6 cellular contexts compared by ENCODE assay signal in the genomic region with DNA sequence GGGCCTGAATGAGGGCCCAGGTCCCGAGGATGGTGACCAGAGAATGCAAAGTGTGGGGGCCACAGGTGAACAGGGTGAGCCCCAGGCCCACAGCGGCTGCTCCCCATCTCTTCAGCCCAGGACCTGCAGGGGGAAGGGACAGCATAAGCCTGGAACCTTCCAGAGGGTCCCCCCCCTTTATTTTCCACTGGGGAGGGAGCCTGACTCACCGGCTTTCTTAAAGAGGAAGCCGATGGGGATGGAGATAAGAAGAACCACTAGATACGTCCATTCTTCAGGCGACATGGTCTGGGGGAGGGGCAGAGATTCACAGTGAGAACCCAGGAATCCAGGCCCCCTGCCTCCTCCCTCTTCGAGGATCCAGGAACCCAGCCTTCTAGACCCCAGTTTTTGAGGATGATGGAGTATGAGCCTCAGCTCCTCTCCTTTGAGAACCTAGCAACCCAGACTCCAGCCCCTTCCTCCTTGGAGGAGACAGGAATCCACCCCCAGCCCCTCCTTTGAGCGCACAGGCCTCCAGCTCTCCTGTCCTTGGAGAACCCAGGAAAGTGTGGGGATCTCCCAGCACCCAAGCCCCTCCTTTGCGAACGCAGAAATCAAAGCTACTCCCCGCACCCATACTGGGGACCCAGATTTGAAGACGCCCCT. TPM values are rescaled to one million over a fixed set of nuclear protein-coding genes. Genes with fewer than 3 reads are reported as not detected.
DNase-seq lines count a peak whose midpoint lies in the region; ATAC-seq and TF ChIP-seq lines count a peak whose summit lies in the region.

No MANE protein-coding gene starts in this region.

- peak overlapping the region; percentile 76 to 99 (median 92) for H3K4me3 Mint-ChIP-seq in naive B cell

- no peaks in the 10 kb centered on the region for H3K27me3 Mint-ChIP-seq in naive B cell

- peak overlapping the region; percentile 72 for H3K4me3 ChIP-seq in astrocyte of the cerebellum (ENCODE audit: low read depth, low read length)

- ATAC-seq in naive B cell (ENCODE audit: low read depth in 2 of 2) (no peak), HG02571 (IDR thresholded peaks at IDR 0.05; ENCODE audit: unreplicated experiment) (no peak)

- TF ChIP-seq CTCF in 22Rv1 (IDR thresholded peaks at IDR 0.05) = no peak
- no peak for TF ChIP-seq CTCF in astrocyte of the cerebellum (IDR thresholded peaks at IDR 0.05; ENCODE audit: low read depth, low read length, missing control alignments)

- in situ Hi-C loops in astrocyte of the cerebellum (cut with HindIII; ENCODE audit: low sequenced_read_pairs) = no loop called here

- DNase-seq in NAMALWA (ENCODE audit: low spot score) = peak; percentile 49
- DNase-seq in astrocyte of the cerebellum (ENCODE audit: low read depth) = no peak
- DNase-seq in naive B cell = no peak
- DNase-seq in HK-2 (ENCODE audit: unreplicated experiment) = no peak

- H3K27ac ChIP-seq in 22Rv1 = peak overlapping the region; percentile 96

- peaks cover 35 to 37% (median 36%) of the 10 kb centered on the region in 3 donors for H3K4me1 Mint-ChIP-seq in naive B cell

- no peaks in the 10 kb centered on the region for H3K9me3 Mint-ChIP-seq in naive B cell

- peak overlapping the region; percentile 39 to 99 (median 86) for H3K27ac Mint-ChIP-seq in naive B cell

- no peaks in the 10 kb centered on the region for H3K36me3 Mint-ChIP-seq in naive B cell

RNA-seq across cellular contexts. Expression of a gene that starts 1.0 kb away (rescaled TPM):
- 10 to 100 TPM in 4 of 6 donors, 1 to 10 TPM in 2; 7.0 to 13.5 (median 11.3) TPM for polyA plus RNA-seq in naive B cell (ENCODE audit: low read depth in 6 of 6)

RNA-seq across cellular contexts. Expression of a gene that starts 2.8 kb away (rescaled TPM):
- polyA plus RNA-seq in naive B cell (ENCODE audit: low read depth in 6 of 6) = 10 to 100 TPM; 22.3 to 40.0 (median 32.1) TPM

RNA-seq across cellular contexts. Expression of a gene that starts 12.3 kb away (rescaled TPM):
- polyA plus RNA-seq in naive B cell (ENCODE audit: low read depth in 6 of 6) = 1,000 to 10,000 TPM in 3 of 6 donors, 100 to 1,000 TPM in 3; 849 to 1,278 (median 1,006) TPM

RNA-seq across cellular contexts. Expression of a gene that starts 15.4 kb away (rescaled TPM):
- polyA plus RNA-seq in naive B cell (ENCODE audit: low read depth in 6 of 6) = not detected

RNA-seq across cellular contexts. Expression of a gene that starts 28.8 kb away (rescaled TPM):
- polyA plus RNA-seq in naive B cell (ENCODE audit: low read depth in 6 of 6) = 10 to 100 TPM in 5 of 6 donors, 1 to 10 TPM in 1; 9.3 to 15.3 (median 12.0) TPM
